Comparison of ENCODE assay signal across 12 cellular contexts in genomic region chr10:127195041-127195506, GRCh38. TPM values are rescaled to one million over a fixed set of nuclear protein-coding genes. Genes with fewer than 3 reads are reported as not detected.
A peak's percentile ranks its signal among the peaks of the same experiment; 100 is the strongest.
DNase-seq lines count a peak whose midpoint lies in the region; ATAC-seq and TF ChIP-seq lines count a peak whose summit lies in the region.
"Had no signal": no experiment of that assay in that cellular context is flagged by ENCODE, and none has a peak within 500 bp of the region (broad histone marks: within the 10 kb centered on the region; RNA-seq: fewer than 3 reads in every experiment).

No MANE protein-coding gene starts in this region.

- ATAC-seq in left lobe of liver (peak; percentile 61), GM18511 (IDR thresholded peaks at IDR 0.05; ENCODE audit: unreplicated experiment) (no peak), GM18519 (IDR thresholded peaks at IDR 0.05; ENCODE audit: low FRiP score, unreplicated experiment) (no peak)

- H3K4me3 ChIP-seq in ectodermal cell (ENCODE audit: insufficient read depth, low read depth, low read length) = peak overlapping the region; percentile 46
- H3K4me3 ChIP-seq in testis = peak overlapping the region; percentile 54 to 67
- H3K4me3 ChIP-seq in effector memory CD4-positive, alpha-beta T cell (ENCODE audit: insufficient read depth, low read depth, low read length, poor library complexity, severe bottlenecking) = no peak overlapping the region

- H3K9me3 ChIP-seq in ectodermal cell (ENCODE audit: control insufficient read depth, low read length) = no peaks in the 10 kb centered on the region
- H3K9me3 ChIP-seq in testis = no peaks in the 10 kb centered on the region
- H3K9me3 ChIP-seq in effector memory CD4-positive, alpha-beta T cell (ENCODE audit: control insufficient read depth, low read length) = no peaks in the 10 kb centered on the region

- no peak for TF ChIP-seq CTCF in testis (IDR thresholded peaks at IDR 0.05)

- 3% methylated on average over 28 of the region's 28 CpGs for WGBS in ectodermal cell, 2 experiments
- 0 to 2% methylated on average over 1 to 28 of the region's 28 CpGs for WGBS in testis, 2 donors

- no peaks in the 10 kb centered on the region for H3K36me3 ChIP-seq in ectodermal cell (ENCODE audit: control insufficient read depth, insufficient read depth, low read length)
- no peaks in the 10 kb centered on the region for H3K36me3 ChIP-seq in testis (ENCODE audit: low read depth, missing control alignments)
- H3K36me3 ChIP-seq in effector memory CD4-positive, alpha-beta T cell (ENCODE audit: control insufficient read depth, insufficient read depth, low read length) = no peaks in the 10 kb centered on the region

- intact Hi-C loops in testis (cut with DNase I; ENCODE audit: low total_unique reads) = no loop called here

- H3K27me3 ChIP-seq in ectodermal cell (ENCODE audit: control insufficient read depth, insufficient read depth, low read length, poor library complexity, severe bottlenecking) (peaks cover 57% of the 10 kb centered on the region), testis (no peaks in the 10 kb centered on the region)
- peaks cover 10% of the 10 kb centered on the region for H3K27me3 ChIP-seq in effector memory CD4-positive, alpha-beta T cell (replicated peaks; ENCODE audit: control insufficient read depth, insufficient read depth, low read length, poor library complexity, severe bottlenecking)

- DNase-seq in DMS 273 (lab: John Stamatoyannopoulos, UW; ENCODE audit: unreplicated experiment) = peak; percentile 51
- no peak for DNase-seq in DMS 273 treated with DMSO at 0.1 percent for 48 hours (lab: John Stamatoyannopoulos, UW)
- DNase-seq in left lobe of liver (ENCODE audit: low spot score) = no peak
- no peak for DNase-seq in testis
- no peak for DNase-seq in effector memory CD4-positive, alpha-beta T cell
- DNase-seq: activated CD4-positive, alpha-beta T cell treated with anti-CD3 and anti-CD28 coated beads for 48 hours; KG1; midbrain had no signal

- TF ChIP-seq POLR2A in testis (IDR thresholded peaks at IDR 0.05) = no peak

- H3K27ac ChIP-seq in ectodermal cell (ENCODE audit: insufficient read depth, low read depth, low read length, poor library complexity, severe bottlenecking) (no peak overlapping the region), testis (peak overlapping the region; percentile 15 to 53)
- no peak overlapping the region for H3K27ac ChIP-seq in effector memory CD4-positive, alpha-beta T cell (ENCODE audit: insufficient read depth, low read length, poor library complexity, severe bottlenecking)
- H3K27ac ChIP-seq: 22Rv1 had no signal

- H3K4me1 ChIP-seq in ectodermal cell (ENCODE audit: control insufficient read depth, insufficient read depth, low read length) = peaks cover 6% of the 10 kb centered on the region
- H3K4me1 ChIP-seq in testis = peaks cover 22% of the 10 kb centered on the region
- H3K4me1 ChIP-seq in effector memory CD4-positive, alpha-beta T cell (ENCODE audit: control insufficient read depth, insufficient read depth, low read length, poor library complexity, severe bottlenecking) = no peaks in the 10 kb centered on the region

RNA-seq across cellular contexts. Expression of gene INSYN2A, which starts 1.3 kb away (rescaled TPM):
- 0.19 TPM for polyA plus RNA-seq in ectodermal cell (2013, experiment 1 of 4)
- polyA plus RNA-seq in ectodermal cell (2013, experiment 2 of 4) = 0.04 TPM
- not detected for polyA plus RNA-seq in ectodermal cell (2013, experiment 3 of 4)
- polyA plus RNA-seq in ectodermal cell (2013, experiment 4 of 4) = not detected
- not detected for total RNA-seq in left lobe of liver
- 1 to 10 TPM; 2.0 to 2.4 TPM for total RNA-seq in testis
- polyA plus RNA-seq in testis (ENCODE audit: insufficient read depth, low read depth, low replicate concordance) = 1.4 TPM

Comparison
In these comparisons a context has a peak if more than half of its experiments do, and no peak if none do; other contexts are left out.
1. H3K27ac ChIP-seq: peak in testis (2 of 2); none in ectodermal cell (single experiment) and effector memory CD4-positive, alpha-beta T cell (single experiment).